33 cellular contexts compared by ENCODE assay signal in genomic region chr15:35020974-35021373, GRCh38.
"Had no signal": no experiment of that assay in that cellular context is flagged by ENCODE, and none has a peak within 500 bp of the region (broad histone marks: within the 10 kb centered on the region; RNA-seq: fewer than 3 reads in every experiment).

No MANE protein-coding gene starts in this region.

- H3K9ac ChIP-seq: parathyroid adenoma had no signal

- H2AFZ ChIP-seq: parathyroid adenoma had no signal

- H3K4me1 Mint-ChIP-seq: activated naive CD8-positive, alpha-beta T cell treated with anti-CD3 and anti-CD28 coated beads for 36 hours had no signal

- H3K4me3 ChIP-seq: adrenal gland, body of pancreas, cardiac muscle cell, coronary artery, dorsolateral prefrontal cortex, heart left ventricle, lower lobe of right lung, psoas muscle, smooth muscle cell, tibial nerve had no signal

- H3K27me3 ChIP-seq: adrenal gland, body of pancreas, cardiac muscle cell, heart left ventricle, tibial nerve had no signal

- H3K79me2 ChIP-seq: parathyroid adenoma had no signal

- H3K27ac Mint-ChIP-seq: activated CD4-positive, alpha-beta memory T cell treated with anti-CD3 and anti-CD28 coated beads for 36 hours; activated naive CD4-positive, alpha-beta T cell treated with anti-CD3 and anti-CD28 coated beads for 36 hours; activated naive CD8-positive, alpha-beta T cell treated with anti-CD3 and anti-CD28 coated beads for 36 hours; activated T-helper 1 cell treated with anti-CD3 and anti-CD28 coated beads, Interleukin-12 subunit alpha, Interleukin-12 subunit beta, Interleukin-2, Interleukin-4 antibody, amounts not matched to agents 30 ng/mL and 10 ng/mL and 1 ng/mL, durations not matched to agents 14 hours and 24 hours and 36 hours; naive thymus-derived CD8-positive, alpha-beta T cell; T-cell; T-helper 2 cell treated with Interferon-gamma antibody and Interleukin-4, amounts not matched to agents 5 μg/mL and 100 μg/mL, for 36 hours had no signal

- H3K36me3 ChIP-seq: adrenal gland, cardiac muscle cell, heart left ventricle, lower lobe of right lung, tibial nerve had no signal

- H3K27ac ChIP-seq: adrenal gland, body of pancreas, cardiac muscle cell, coronary artery, dorsolateral prefrontal cortex, heart left ventricle, lower lobe of right lung, parathyroid adenoma, psoas muscle, tibial nerve had no signal

- H3K4me3 Mint-ChIP-seq: activated CD4-positive, alpha-beta memory T cell treated with anti-CD3 and anti-CD28 coated beads for 36 hours; activated naive CD4-positive, alpha-beta T cell treated with anti-CD3 and anti-CD28 coated beads for 36 hours; activated naive CD8-positive, alpha-beta T cell treated with anti-CD3 and anti-CD28 coated beads for 36 hours; activated T-helper 1 cell treated with anti-CD3 and anti-CD28 coated beads, Interleukin-12 subunit alpha, Interleukin-12 subunit beta, Interleukin-2, Interleukin-4 antibody, amounts not matched to agents 30 ng/mL and 10 ng/mL and 1 ng/mL, durations not matched to agents 14 hours and 24 hours and 36 hours; naive thymus-derived CD8-positive, alpha-beta T cell; neural crest cell; T-cell; T-helper 2 cell treated with Interferon-gamma antibody and Interleukin-4, amounts not matched to agents 5 μg/mL and 100 μg/mL, for 36 hours had no signal

- H3K9me3 Mint-ChIP-seq: activated CD4-positive, alpha-beta memory T cell treated with anti-CD3 and anti-CD28 coated beads for 36 hours; activated naive CD4-positive, alpha-beta T cell treated with anti-CD3 and anti-CD28 coated beads for 36 hours; activated naive CD8-positive, alpha-beta T cell treated with anti-CD3 and anti-CD28 coated beads for 36 hours; activated T-helper 1 cell treated with anti-CD3 and anti-CD28 coated beads, Interleukin-12 subunit alpha, Interleukin-12 subunit beta, Interleukin-2, Interleukin-4 antibody, amounts not matched to agents 30 ng/mL and 10 ng/mL and 1 ng/mL, durations not matched to agents 14 hours and 24 hours and 36 hours; naive thymus-derived CD8-positive, alpha-beta T cell; neural crest cell; T-cell; T-helper 2 cell treated with Interferon-gamma antibody and Interleukin-4, amounts not matched to agents 5 μg/mL and 100 μg/mL, for 36 hours had no signal

- DNase-seq: activated CD4-positive, alpha-beta memory T cell treated with anti-CD3 and anti-CD28 coated beads for 36 hours; activated CD4-positive, alpha-beta T cell treated with anti-CD3 and anti-CD28 coated beads for 4 hours; activated CD8-positive, alpha-beta memory T cell treated with anti-CD3 and anti-CD28 coated beads, Interleukin-2, amount 50 U/mL, for 4 hours; activated effector memory CD4-positive, alpha-beta T cell treated with anti-CD3 and anti-CD28 coated beads, Interleukin-2, amount 50 U/mL, for 16 hours; activated naive CD4-positive, alpha-beta T cell treated with anti-CD3 and anti-CD28 coated beads for 36 hours; activated naive CD8-positive, alpha-beta T cell treated with anti-CD3 and anti-CD28 coated beads for 36 hours; activated T-cell treated with anti-CD3 and anti-CD28 coated beads, Interleukin-2, amount 50 U/mL, for 1 hour; adrenal gland; aorta; body of pancreas; dorsolateral prefrontal cortex; effector memory CD4-positive, alpha-beta T cell; erythroblast; heart left ventricle; kidney glomerular epithelial cell; mesenchymal stem cell; naive thymus-derived CD8-positive, alpha-beta T cell; occipital lobe; psoas muscle; stimulated activated CD4-positive, alpha-beta T cell treated with anti-CD3 and anti-CD28 coated beads, Interleukin-1b, Interleukin-23, amount 100 ng/mL, for 48 hours; stimulated activated CD4-positive, alpha-beta T cell treated with anti-CD3 and anti-CD28 coated beads, Interleukin-4, amount 100 ng/mL, for 4 hours; stimulated activated naive CD4-positive, alpha-beta T cell; T-cell had no signal

- H3K4me1 ChIP-seq: adrenal gland, body of pancreas, heart left ventricle, lower lobe of right lung, parathyroid adenoma, psoas muscle, tibial nerve had no signal

- H3K36me3 Mint-ChIP-seq: activated CD4-positive, alpha-beta memory T cell treated with anti-CD3 and anti-CD28 coated beads for 36 hours; activated naive CD8-positive, alpha-beta T cell treated with anti-CD3 and anti-CD28 coated beads for 36 hours; naive thymus-derived CD8-positive, alpha-beta T cell; T-cell had no signal

- ATAC-seq: body of pancreas; left lobe of liver; naive thymus-derived CD8-positive, alpha-beta T cell; psoas muscle; T-cell had no signal

- H3K4me2 ChIP-seq: smooth muscle cell had no signal

- H3K9me3 ChIP-seq: adrenal gland, body of pancreas, heart left ventricle, lower lobe of right lung, psoas muscle, tibial nerve had no signal
